8 cellular contexts compared by ENCODE assay signal in the genomic region with DNA sequence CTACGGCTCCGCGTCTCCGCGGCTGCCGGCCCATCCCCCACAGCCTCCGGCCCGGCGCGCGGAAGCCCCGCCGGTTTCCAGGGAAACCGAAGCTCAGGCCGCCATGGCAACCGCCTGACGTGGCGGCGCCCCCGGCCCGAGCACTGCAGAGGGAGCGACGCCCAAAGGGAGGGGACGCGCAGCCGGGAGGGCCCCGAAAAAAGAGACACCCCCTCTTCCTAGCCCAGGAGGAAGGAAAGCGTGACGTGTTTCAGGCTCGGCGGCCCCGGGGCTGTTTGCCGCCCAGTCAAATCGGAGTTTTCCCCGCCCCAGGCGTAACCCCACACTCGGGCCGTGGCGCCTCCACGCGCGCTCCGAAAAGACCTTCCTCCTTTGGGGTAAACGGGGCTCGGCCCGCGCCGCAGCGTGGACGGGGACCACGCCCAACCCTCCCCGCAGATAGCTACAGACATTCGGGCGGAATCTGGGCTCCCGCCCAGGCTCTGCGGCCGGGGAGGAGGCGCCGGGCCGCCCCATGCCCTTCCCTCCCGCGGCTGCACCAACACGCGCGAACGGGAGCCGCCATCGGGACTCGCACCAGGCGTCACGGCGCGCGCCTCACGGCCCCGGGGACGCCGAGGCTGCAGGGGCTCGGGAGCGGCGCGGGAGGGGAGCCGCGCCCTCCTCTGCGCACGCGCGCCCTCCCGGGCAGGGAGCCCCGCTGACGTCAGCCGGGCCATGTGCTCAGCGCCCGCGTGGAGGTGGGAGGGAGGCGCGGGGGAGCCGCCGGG. TPM values are rescaled to one million over a fixed set of nuclear protein-coding genes. Genes with fewer than 3 reads are reported as not detected.
DNase-seq lines count a peak whose midpoint lies in the region; ATAC-seq and TF ChIP-seq lines count a peak whose summit lies in the region.

No MANE protein-coding gene starts in this region.

- peaks cover 35% of the 10 kb centered on the region for H4K20me1 ChIP-seq in PC-9 (ENCODE audit: insufficient read depth)

- TF ChIP-seq POLR2A in esophagus muscularis mucosa (IDR thresholded peaks at IDR 0.05; ENCODE audit: low read depth), result peak; percentile 83

- 0 out of 2 replicates have a peak, but pooled peaks cover 5% of the 10 kb centered on the region for H3K36me3 ChIP-seq in PC-9 (ENCODE audit: low read depth)
- H3K36me3 ChIP-seq in esophagus muscularis mucosa, result peaks cover 0 to 7% (median 0%) of the 10 kb centered on the region in 4 donors

- WGBS in esophagus muscularis mucosa, result no CpG with 5 or more reads among the region's 99 CpGs

- POLR2A ChIA-PET in PC-9 (lab: Charles Lee; ENCODE audit: unreplicated experiment), result interaction anchor here (0.6 to 2.5 kb wide), 8 partner anchors 8 to 679 kb away, joined by 3 to 31 read pairs (median 6); no protein-coding TSS in a partner anchor

- DNase-seq in D341Med (ENCODE audit: low spot score) (peak; percentile 88), HT1080 (ENCODE audit: low read depth) (peak; percentile 77), PC-9 (peak in 1 of 2 experiments; percentile 91), esophagus muscularis mucosa (ENCODE audit: extremely low spot score) (peak; percentile 96), myocyte (ENCODE audit: low read depth) (peak; percentile 84)
- DNase-seq in activated T-cell treated with anti-CD3 and anti-CD28 coated beads, Interleukin-2, amount 50 U/mL, for 48 hours, result peak; percentile 89 to 93
- DNase-seq in stimulated activated CD8-positive, alpha-beta memory T cell treated with anti-CD3 and anti-CD28 coated beads, Interleukin-7, amount 100 ng/mL, for 4 hours (ENCODE audit: low read depth in 2 of 2), result peak; percentile 84 to 89

- H3K4me1 ChIP-seq in PC-9 (replicated peaks; ENCODE audit: insufficient read depth) (peaks cover 41% of the 10 kb centered on the region), esophagus muscularis mucosa (peaks cover 72 to 87% (median 85%) of the 10 kb centered on the region in 4 donors)

- no peak for TF ChIP-seq EP300 in esophagus muscularis mucosa (IDR thresholded peaks at IDR 0.05)

- H3K9me2 ChIP-seq in PC-9 (ENCODE audit: insufficient read depth), result no peaks in the 10 kb centered on the region

- H3K9me3 ChIP-seq in PC-9 (ENCODE audit: insufficient read depth, low read depth), result no peaks in the 10 kb centered on the region
- no peaks in the 10 kb centered on the region for H3K9me3 ChIP-seq in esophagus muscularis mucosa

- peak overlapping the region; percentile 60 for H2AFZ ChIP-seq in PC-9

- H3K4me3 ChIP-seq in PC-9, result peak overlapping the region; percentile 70
- H3K4me3 ChIP-seq in esophagus muscularis mucosa, result peak overlapping the region; percentile 78 to 92 (median 86)

- H3K79me2 ChIP-seq in PC-9 (ENCODE audit: low read depth), result peaks cover 55% of the 10 kb centered on the region

- CTCF ChIA-PET in PC-9 (lab: Charles Lee), result interaction anchor here (0.6 to 1.8 kb wide), 3 partner anchors 10 to 46 kb away, joined by 3 to 8 read pairs (median 4); no protein-coding TSS in a partner anchor

- peak; percentile 31 for ATAC-seq in GM21360 (IDR thresholded peaks at IDR 0.05; ENCODE audit: unreplicated experiment)

- intact Hi-C loops in PC-9 (cut with micrococcal nuclease; ENCODE audit: unreplicated experiment) (loop anchor here (2.0 kb wide), 2 partner anchors 13 to 35 kb away; no protein-coding TSS in a partner anchor), esophagus muscularis mucosa (cut with DNase I) (no loop called here)

- H3K27ac ChIP-seq in PC-9, result peak overlapping the region; percentile 84
- peak overlapping the region; percentile 98 to 100 (median 100) for H3K27ac ChIP-seq in esophagus muscularis mucosa (replicated peaks in 1 of 4)

- H3K27me3 ChIP-seq in PC-9 (ENCODE audit: insufficient read depth, low read depth) (no peaks in the 10 kb centered on the region), esophagus muscularis mucosa (peaks cover 0 to 5% (median 0%) of the 10 kb centered on the region in 4 donors)

- peaks cover 42% of the 10 kb centered on the region for H3F3A ChIP-seq in PC-9 (ENCODE audit: insufficient read depth, low read depth)

- TF ChIP-seq CTCF in PC-9 (conservative IDR thresholded peaks at IDR 0.05) (no peak), esophagus muscularis mucosa (IDR thresholded peaks at IDR 0.05) (no peak)

- H3K4me2 ChIP-seq in PC-9, result peak overlapping the region; percentile 78

- no TSS peak for BruUV-seq in PC-9 (replicated peaks; lab: Mats Ljungman, UMichigan)

RNA-seq across cellular contexts. Expression of gene MNT, which starts 7.5 kb away (rescaled TPM):
- total RNA-seq in HT1080 (2014; rRNA removed; shearing (Covaris generic)), result 4.3 and 8.2 TPM in 2 replicates
- polyA plus RNA-seq in HT1080 (2015; cell fraction: cytosol; rRNA removed), result 11.1 and 12.6 TPM in 2 replicates
- 24.1 and 29.1 TPM in 2 replicates for polyA plus RNA-seq in HT1080 (2015; cell fraction: nucleus; rRNA removed)
- total RNA-seq in PC-9 (2021) (60.7 and 72.3 TPM in 2 replicates), esophagus muscularis mucosa (10 to 100 TPM; 10.8 to 17.4 (median 13.8) TPM), myocyte (6.4 and 8.5 TPM in 2 replicates)
- 13.6 TPM for polyA plus RNA-seq in myocyte (2012)

RNA-seq across cellular contexts. Expression of gene SGSM2, which starts 56.1 kb away (rescaled TPM):
- 35.8 and 39.4 TPM in 2 replicates for total RNA-seq in HT1080 (2014; rRNA removed; shearing (Covaris generic))
- 15.1 and 15.6 TPM in 2 replicates for polyA plus RNA-seq in HT1080 (2015; cell fraction: cytosol; rRNA removed)
- 171 and 177 TPM in 2 replicates for polyA plus RNA-seq in HT1080 (2015; cell fraction: nucleus; rRNA removed)
- total RNA-seq in PC-9 (2021) (62.0 and 65.7 TPM in 2 replicates), esophagus muscularis mucosa (10 to 100 TPM; 32.0 to 72.2 (median 37.8) TPM), myocyte (69.9 and 70.1 TPM in 2 replicates)
- polyA plus RNA-seq in myocyte (2012), result 67.2 TPM

RNA-seq across cellular contexts. Expression of gene TSR1, which starts 57.1 kb away (rescaled TPM):
- 144 and 165 TPM in 2 replicates for total RNA-seq in HT1080 (2014; rRNA removed; shearing (Covaris generic))
- 79.6 and 88.6 TPM in 2 replicates for polyA plus RNA-seq in HT1080 (2015; cell fraction: cytosol; rRNA removed)
- polyA plus RNA-seq in HT1080 (2015; cell fraction: nucleus; rRNA removed), result 128 and 142 TPM in 2 replicates
- total RNA-seq in PC-9 (2021), result 42.3 and 42.5 TPM in 2 replicates
- 10 to 100 TPM; 49.0 to 57.2 (median 55.1) TPM for total RNA-seq in esophagus muscularis mucosa
- total RNA-seq in myocyte, result 56.9 and 60.3 TPM in 2 replicates
- polyA plus RNA-seq in myocyte (2012), result 21.4 TPM
